ENCODE assay signal across 8 cellular contexts in genomic region chr15:40929730-40930429, GRCh38. TPM values are rescaled to one million over a fixed set of nuclear protein-coding genes. Genes with fewer than 3 reads are reported as not detected.
DNase-seq lines count a peak whose midpoint lies in the region; ATAC-seq and TF ChIP-seq lines count a peak whose summit lies in the region.

No MANE protein-coding gene starts in this region.

- peak; percentile 23 to 25 for DNase-seq in activated T-cell treated with anti-CD3 and anti-CD28 coated beads, Interleukin-2, amount 50 U/mL, for 72 hours
- no peak for DNase-seq in activated T-cell treated with anti-CD3 and anti-CD28 coated beads for 4 hours
- no peak for DNase-seq in T-cell
- DNase-seq in fibroblast of pulmonary artery (ENCODE audit: low read depth), result peak; percentile 61
- DNase-seq in omental fat pad (ENCODE audit: low spot score), result no peak
- DNase-seq in activated CD8-positive, alpha-beta memory T cell treated with anti-CD3 and anti-CD28 coated beads for 24 hours, result no peak

- peaks cover 0 to 2% of the 10 kb centered on the region in 2 donors for H3K36me3 Mint-ChIP-seq in activated T-cell treated with anti-CD3 and anti-CD28 coated beads, Interleukin-2, amount 50 U/mL, for 72 hours (ENCODE audit: insufficient read depth in 2 of 2)
- no peaks in the 10 kb centered on the region for H3K36me3 Mint-ChIP-seq in T-cell

- ATAC-seq in activated T-cell treated with anti-CD3 and anti-CD28 coated beads, Interleukin-2, amount 50 U/mL, for 72 hours (replicated peaks in 1 of 2), result peak; percentile 2
- ATAC-seq in T-cell (replicated peaks in 1 of 4) (no peak), omental fat pad (ENCODE audit: low FRiP score) (peak; percentile 27), HG02870 (IDR thresholded peaks at IDR 0.05; ENCODE audit: unreplicated experiment) (no peak), HG03342 (IDR thresholded peaks at IDR 0.05; ENCODE audit: unreplicated experiment) (no peak)

- TF ChIP-seq CTCF in fibroblast of pulmonary artery (IDR thresholded peaks at IDR 0.05; ENCODE audit: low read length, missing control alignments) (no peak), omental fat pad (IDR thresholded peaks at IDR 0.05) (no peak)

- H3K4me3 Mint-ChIP-seq in activated T-cell treated with anti-CD3 and anti-CD28 coated beads, Interleukin-2, amount 50 U/mL, for 72 hours, result peak overlapping the region; percentile 83 to 86
- peak overlapping the region; percentile 65 to 89 (median 76) for H3K4me3 Mint-ChIP-seq in T-cell

- H3K4me3 ChIP-seq in fibroblast of pulmonary artery (replicated peaks; ENCODE audit: low read depth, low read length), result peak overlapping the region; percentile 38

- peaks cover 59% of the 10 kb centered on the region for H3K27me3 Mint-ChIP-seq in activated T-cell treated with anti-CD3 and anti-CD28 coated beads, Interleukin-2, amount 50 U/mL, for 72 hours (ENCODE audit: low read depth)
- H3K27me3 Mint-ChIP-seq in T-cell, result peaks cover 42 to 66% of the 10 kb centered on the region in 2 donors

- no peaks in the 10 kb centered on the region for H3K9me3 Mint-ChIP-seq in activated T-cell treated with anti-CD3 and anti-CD28 coated beads, Interleukin-2, amount 50 U/mL, for 72 hours
- H3K9me3 Mint-ChIP-seq in T-cell, result no peaks in the 10 kb centered on the region

- peaks cover 40% of the 10 kb centered on the region for H3K4me1 Mint-ChIP-seq in activated T-cell treated with anti-CD3 and anti-CD28 coated beads, Interleukin-2, amount 50 U/mL, for 72 hours (ENCODE audit: low read depth)
- peaks cover 41 to 51% (median 44%) of the 10 kb centered on the region in 3 donors for H3K4me1 Mint-ChIP-seq in T-cell

- POLR2A ChIA-PET in T-cell (lab: Charles Lee), result no interaction called here

- no peak overlapping the region for H3K27ac Mint-ChIP-seq in activated T-cell treated with anti-CD3 and anti-CD28 coated beads, Interleukin-2, amount 50 U/mL, for 72 hours
- H3K27ac Mint-ChIP-seq in T-cell, result no peak overlapping the region

- CTCF ChIA-PET in T-cell (lab: Charles Lee), result interaction anchor here (0.6 to 1.8 kb wide), 4 partner anchors 20 to 649 kb away, joined by 3 to 6 read pairs (median 5); no protein-coding TSS in a partner anchor

RNA-seq across cellular contexts. Expression of gene DLL4, which starts 0.7 kb away (rescaled TPM):
- total RNA-seq in activated T-cell treated with anti-CD3 and anti-CD28 coated beads, Interleukin-2, amount 50 U/mL, for 72 hours, result under 1 TPM; 0.12 to 0.19 TPM
- total RNA-seq in T-cell, result under 1 TPM in 3 of 5 donors, not detected in 2; 0.12 to 0.25 (median 0.13) TPM
- 10 to 100 TPM in 2 of 4 donors, 1 to 10 TPM in 2; 5.8 to 27.6 (median 10.1) TPM for total RNA-seq in omental fat pad

RNA-seq across cellular contexts. Expression of gene CHAC1, which starts 23.4 kb away (rescaled TPM):
- 10 to 100 TPM; 77.8 to 83.0 TPM for total RNA-seq in activated T-cell treated with anti-CD3 and anti-CD28 coated beads, Interleukin-2, amount 50 U/mL, for 72 hours
- 1 to 10 TPM in 4 of 5 donors, under 1 TPM in 1; 0.44 to 7.5 (median 7.2) TPM for total RNA-seq in T-cell
- 10 to 100 TPM in 2 of 4 donors, 1 to 10 TPM in 1, under 1 TPM in 1; 0.63 to 63.6 (median 13.4) TPM for total RNA-seq in omental fat pad

RNA-seq across cellular contexts. Expression of gene VPS18, which starts 35.6 kb away (rescaled TPM):
- 10 to 100 TPM; 10.7 to 12.1 TPM for total RNA-seq in activated T-cell treated with anti-CD3 and anti-CD28 coated beads, Interleukin-2, amount 50 U/mL, for 72 hours
- total RNA-seq in T-cell (10 to 100 TPM; 16.2 to 23.4 (median 21.3) TPM), omental fat pad (10 to 100 TPM; 25.2 to 32.9 (median 28.9) TPM)

RNA-seq across cellular contexts. Expression of gene RHOV, which starts 55.8 kb away (rescaled TPM):
- under 1 TPM; 0.14 to 0.23 TPM for total RNA-seq in activated T-cell treated with anti-CD3 and anti-CD28 coated beads, Interleukin-2, amount 50 U/mL, for 72 hours
- total RNA-seq in T-cell (not detected), omental fat pad (not detected)

Comparison
In these comparisons a context has a peak if more than half of its experiments do, and no peak if none do; other contexts are left out.
1. DNase-seq: peak in activated T-cell treated with anti-CD3 and anti-CD28 coated beads, Interleukin-2, amount 50 U/mL, for 72 hours (2 of 2) and fibroblast of pulmonary artery (single experiment); none in activated T-cell treated with anti-CD3 and anti-CD28 coated beads for 4 hours (single experiment), T-cell (0 of 34), omental fat pad (single experiment) and activated CD8-positive, alpha-beta memory T cell treated with anti-CD3 and anti-CD28 coated beads for 24 hours (single experiment).
2. ATAC-seq: peak in activated T-cell treated with anti-CD3 and anti-CD28 coated beads, Interleukin-2, amount 50 U/mL, for 72 hours (2 of 2) and omental fat pad (single experiment); none in T-cell (0 of 4), HG02870 (single experiment) and HG03342 (single experiment).
3. RNA of gene DLL4, which starts 0.7 kb away (total RNA-seq): 5.8 to 27.6 TPM in omental fat pad; 0.12 to 0.19 TPM in activated T-cell treated with anti-CD3 and anti-CD28 coated beads, Interleukin-2, amount 50 U/mL, for 72 hours and 0.12 to 0.25 TPM in T-cell; every median in the first group is over 4 times any median in the second.